ENCODE assay signal across 9 cellular contexts in genomic region chr3:188646592-188646991, GRCh38.
DNase-seq lines count a peak whose midpoint lies in the region; ATAC-seq and TF ChIP-seq lines count a peak whose summit lies in the region.
"Had no signal": no experiment of that assay in that cellular context is flagged by ENCODE, and none has a peak within 500 bp of the region (broad histone marks: within the 10 kb centered on the region; RNA-seq: fewer than 3 reads in every experiment).

No MANE protein-coding gene starts in this region.

- intact Hi-C loops in sciatic nerve (cut with DNase I), result no loop called here
- intact Hi-C loops in esophagus squamous epithelium (cut with DNase I), result no loop called here

- TF ChIP-seq RAD21 in SK-N-SH (IDR thresholded peaks at IDR 0.05; ENCODE audit: low read length), result no peak

- TF ChIP-seq EP300 in SK-N-SH (IDR thresholded peaks at IDR 0.05; ENCODE audit: borderline replicate concordance in 1 of 2, low read depth in 1 of 2, low read length in 1 of 2), result no peak

- CTCF ChIA-PET in SK-N-SH (lab: Yijun Ruan, JAX), result no interaction called here

- TF ChIP-seq POLR2A in esophagus squamous epithelium (IDR thresholded peaks at IDR 0.05), result no peak

- POLR2A ChIA-PET in SK-N-SH (lab: Yijun Ruan, JAX), result no interaction called here

- TF ChIP-seq CTCF in SK-N-SH (IDR thresholded peaks at IDR 0.05) (no peak), fibroblast of pulmonary artery (IDR thresholded peaks at IDR 0.05; ENCODE audit: low read length, missing control alignments) (no peak), esophagus squamous epithelium (IDR thresholded peaks at IDR 0.05) (no peak)

- no peak for DNase-seq in SK-N-SH
- peak; percentile 64 for DNase-seq in NCI-H2196 (lab: John Stamatoyannopoulos, UW; ENCODE audit: unreplicated experiment)
- DNase-seq in fibroblast of pulmonary artery (ENCODE audit: low read depth), result peak; percentile 56
- DNase-seq in sciatic nerve (ENCODE audit: low spot score), result no peak
- DNase-seq in kidney glomerular epithelial cell (lab: John Stamatoyannopoulos, UW), result no peak
- no peak for DNase-seq in esophagus squamous epithelium (lab: John Stamatoyannopoulos, UW)

- no peak overlapping the region for H3K9ac ChIP-seq in SK-N-SH
- H3K9ac ChIP-seq: parathyroid adenoma had no signal

- no peak overlapping the region for H3K27ac ChIP-seq in SK-N-SH (ENCODE audit: low read depth in 2 of 2, low read length in 1 of 2)
- peak overlapping the region in 1 of 4 donors; percentile 7 for H3K27ac ChIP-seq in esophagus squamous epithelium
- H3K27ac ChIP-seq: parathyroid adenoma had no signal

- H3F3A ChIP-seq in SK-N-SH (replicated peaks; ENCODE audit: insufficient read depth), result peaks cover 29% of the 10 kb centered on the region

- H3K4me2 ChIP-seq in SK-N-SH, result no peak overlapping the region

- H3K4me1 ChIP-seq in SK-N-SH (ENCODE audit: control insufficient read depth in 1 of 2, insufficient read depth in 2 of 2, low read depth in 1 of 2, low read length in 1 of 2), result peaks cover 0 to 14% of the 10 kb centered on the region in 2 experiments; a peak in 1 of 4 replicates
- H3K4me1 ChIP-seq in esophagus squamous epithelium, result peaks cover 0 to 16% (median 5%) of the 10 kb centered on the region in 3 donors
- H3K4me1 ChIP-seq: parathyroid adenoma had no signal

- H4K20me1 ChIP-seq in SK-N-SH (ENCODE audit: insufficient read depth), result peaks cover 11% of the 10 kb centered on the region; the same call in 1 of the 2 replicates

- ATAC-seq in SK-N-SH treated with all-trans-retinoic acid at 6 μM for 48 hours (no peak), sciatic nerve (peak; percentile 75), HG03521 (IDR thresholded peaks at IDR 0.05; ENCODE audit: unreplicated experiment) (no peak)

- H3K79me2 ChIP-seq in SK-N-SH (ENCODE audit: insufficient read depth), result peaks cover 15% of the 10 kb centered on the region; the same call in 1 of the 2 replicates
- H3K79me2 ChIP-seq: parathyroid adenoma had no signal

- H3K9me2 ChIP-seq in SK-N-SH, result no peaks in the 10 kb centered on the region

- no peaks in the 10 kb centered on the region for H3K9me3 ChIP-seq in SK-N-SH
- H3K9me3 ChIP-seq in esophagus squamous epithelium, result no peaks in the 10 kb centered on the region

- H3K36me3 ChIP-seq in SK-N-SH (replicated peaks in 1 of 2; ENCODE audit: control insufficient read depth in 1 of 2, insufficient read depth in 2 of 2, low read length in 1 of 2), result peaks cover 0 to 3% of the 10 kb centered on the region in 2 experiments
- H3K36me3 ChIP-seq in esophagus squamous epithelium, result no peaks in the 10 kb centered on the region

- H3K4me3 ChIP-seq in SK-N-SH (ENCODE audit: low read depth in 2 of 2, low read length in 1 of 2) (no peak overlapping the region), fibroblast of pulmonary artery (replicated peaks; ENCODE audit: low read depth, low read length) (no peak overlapping the region), esophagus squamous epithelium (no peak overlapping the region)

- WGBS in SK-N-SH (ENCODE audit: low lambda C conversion rate), result 0% methylated on average over 1 of the region's 1 CpG
- 0% methylated on average over 1 of the region's 1 CpG for WGBS in esophagus squamous epithelium, 2 donors

- H2AFZ ChIP-seq in SK-N-SH (ENCODE audit: low read depth), result no peak overlapping the region
- H2AFZ ChIP-seq: parathyroid adenoma had no signal

- H3K27me3 ChIP-seq in SK-N-SH (ENCODE audit: insufficient read depth), result no peaks in the 10 kb centered on the region
- no peaks in the 10 kb centered on the region for H3K27me3 ChIP-seq in esophagus squamous epithelium

TF ChIP-seq in SK-N-SH, 30 proteins besides CTCF, POLR2A, EP300 and RAD21:
- TF ChIP-seq NFIC (IDR thresholded peaks at IDR 0.05; ENCODE audit: borderline replicate concordance) (peak; percentile 62), EZH2phosphoT487 (IDR thresholded peaks at IDR 0.05; ENCODE audit: borderline replicate concordance, low read depth) (no peak)

TF ChIP-seq in SK-N-SH treated with all-trans-retinoic acid at 6 μM for 48 hours, 23 proteins besides CTCF, POLR2A, EP300 and RAD21:
- no peak for TF ChIP-seq PATZ1 (CRISPR knock-in tag; IDR thresholded peaks at IDR 0.05; ENCODE audit: borderline replicate concordance)
- TF ChIP-seq RARB (CRISPR knock-in tag; IDR thresholded peaks at IDR 0.05), result no peak
- no peak for TF ChIP-seq POU6F1 (CRISPR knock-in tag; IDR thresholded peaks at IDR 0.05; ENCODE audit: borderline replicate concordance, low read depth)

Comparison
In these comparisons a context has a peak if more than half of its experiments do, and no peak if none do; other contexts are left out.
1. DNase-seq: peak in NCI-H2196 (single experiment) and fibroblast of pulmonary artery (single experiment); none in SK-N-SH (single experiment), sciatic nerve (single experiment), kidney glomerular epithelial cell (single experiment) and esophagus squamous epithelium (single experiment).